Comparison of ENCODE assay signal across 16 cellular contexts in genomic region chr5:155418960-155419579, GRCh38.
"Had no signal": no experiment of that assay in that cellular context is flagged by ENCODE, and none has a peak within 500 bp of the region (broad histone marks: within the 10 kb centered on the region; RNA-seq: fewer than 3 reads in every experiment).

No MANE protein-coding gene starts in this region.

- H3K9me3 ChIP-seq: gastroesophageal sphincter, suprapubic skin, upper lobe of left lung had no signal

- FAIRE-seq: endothelial cell of umbilical vein had no signal

- H3K27me3 ChIP-seq: gastroesophageal sphincter, suprapubic skin, upper lobe of left lung had no signal

- H3K36me3 ChIP-seq: gastroesophageal sphincter, suprapubic skin, upper lobe of left lung had no signal

- H3K4me1 ChIP-seq: gastroesophageal sphincter, suprapubic skin, upper lobe of left lung had no signal

- DNase-seq: activated CD4-positive, alpha-beta T cell treated with anti-CD3 and anti-CD28 coated beads, Interleukin-2, amount 50 U/mL, for 4 hours; activated CD4-positive, CD25-positive, alpha-beta regulatory T cell treated with anti-CD3 and anti-CD28 coated beads, Interleukin-2, amount 50 U/mL, for 72 hours; activated CD8-positive, alpha-beta memory T cell treated with anti-CD3 and anti-CD28 coated beads, Interleukin-2, amount 10 ng/mL, durations not matched to agents 7 days and 5 days; activated effector memory CD4-positive, alpha-beta T cell treated with Interleukin-2 at 50 U/mL for 16 hours; activated T-cell treated with anti-CD3 and anti-CD28 coated beads, Interleukin-2, amount 50 U/mL, for 24 hours; central memory CD4-positive, alpha-beta T cell; effector CD4-positive, alpha-beta T cell; mammary epithelial cell; stimulated activated CD4-positive, alpha-beta T cell treated with anti-CD3 and anti-CD28 coated beads, Interleukin-4, amount 100 ng/mL, for 1 hour; stimulated activated CD8-positive, alpha-beta memory T cell treated with anti-CD3 and anti-CD28 coated beads, Interleukin-4, amount 100 ng/mL, for 48 hours; stimulated activated naive CD8-positive, alpha-beta T cell treated with anti-CD3 and anti-CD28 coated beads, Interleukin-15, Interleukin-2, amounts not matched to agents 100 U/mL and 50 U/mL, for 24 hours; upper lobe of left lung had no signal

- ATAC-seq: activated CD8-positive, alpha-beta memory T cell treated with anti-CD3 and anti-CD28 coated beads, Interleukin-2, amount 10 ng/mL, durations not matched to agents 7 days and 5 days; gastroesophageal sphincter; stimulated activated naive CD8-positive, alpha-beta T cell treated with anti-CD3 and anti-CD28 coated beads, Interleukin-15, Interleukin-2, amounts not matched to agents 100 U/mL and 50 U/mL, for 24 hours had no signal

- H3K27ac ChIP-seq: coronary artery, gastroesophageal sphincter, suprapubic skin, upper lobe of left lung had no signal

- H3K4me3 ChIP-seq: coronary artery, gastroesophageal sphincter, suprapubic skin, upper lobe of left lung had no signal
